16 cellular contexts compared by ENCODE assay signal in the genomic region with DNA sequence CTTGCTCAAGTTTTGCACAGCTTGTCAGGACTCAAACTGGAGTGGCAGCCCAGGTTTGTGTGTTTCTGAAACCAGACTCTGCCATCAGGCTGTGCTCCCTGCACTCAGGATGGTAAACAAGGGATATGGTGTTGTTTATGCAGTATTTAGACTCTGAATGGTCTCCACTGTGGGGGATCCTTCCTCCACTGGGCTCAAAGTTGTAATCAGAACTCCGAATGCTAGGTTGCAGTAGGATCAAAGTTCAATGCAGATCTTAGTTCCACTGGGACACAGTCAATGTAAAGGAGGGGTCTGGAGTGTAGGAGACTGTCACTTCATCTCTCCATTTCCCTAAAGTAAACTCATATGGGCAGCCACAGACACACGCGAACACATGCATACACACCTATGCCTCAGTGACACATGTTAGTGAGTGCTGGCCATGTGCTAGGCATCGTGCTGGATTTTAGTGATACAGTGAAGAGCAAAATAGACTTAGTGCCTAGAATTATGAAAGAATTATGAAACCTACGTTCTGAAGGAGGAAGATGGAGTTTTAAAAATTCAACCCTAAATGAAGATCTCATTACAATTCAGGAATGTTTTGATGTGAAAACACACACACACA. TPM values are rescaled to one million over a fixed set of nuclear protein-coding genes. Genes with fewer than 3 reads are reported as not detected.
"Had no signal": no experiment of that assay in that cellular context is flagged by ENCODE, and none has a peak within 500 bp of the region (broad histone marks: within the 10 kb centered on the region; RNA-seq: fewer than 3 reads in every experiment).

No MANE protein-coding gene starts in this region.

- H3K27me3 Mint-ChIP-seq: activated CD4-positive, alpha-beta memory T cell treated with anti-CD3 and anti-CD28 coated beads for 36 hours had no signal

- H3K4me1 ChIP-seq: parathyroid adenoma, tibial nerve had no signal

- H3K4me3 ChIP-seq: cardiac muscle cell, lower lobe of right lung, tibial nerve had no signal

- DNase-seq: activated CD4-positive, alpha-beta memory T cell treated with anti-CD3 and anti-CD28 coated beads for 36 hours; activated CD8-positive, alpha-beta memory T cell treated with anti-CD3 and anti-CD28 coated beads, Interleukin-2, amount 50 U/mL, for 4 hours; activated effector memory CD4-positive, alpha-beta T cell treated with anti-CD3 and anti-CD28 coated beads, Interleukin-2, amount 50 U/mL, for 16 hours; glutamatergic neuron; left cardiac atrium; lower lobe of right lung; midbrain; retina; SK-N-SH; stimulated activated CD4-positive, alpha-beta T cell treated with anti-CD3 and anti-CD28 coated beads, Interleukin-15, amount 100 ng/mL, for 24 hours; stimulated activated CD4-positive, alpha-beta T cell treated with anti-CD3 and anti-CD28 coated beads, Interleukin-4, amount 100 ng/mL, for 4 hours; T-helper 2 cell had no signal

- H3K4me3 Mint-ChIP-seq: activated CD4-positive, alpha-beta memory T cell treated with anti-CD3 and anti-CD28 coated beads for 36 hours had no signal

- H3K27ac ChIP-seq: cardiac muscle cell, lower lobe of right lung, parathyroid adenoma, tibial nerve had no signal

- H3K36me3 ChIP-seq: cardiac muscle cell had no signal

- H3K9me3 ChIP-seq: SK-N-SH had no signal

- H3K27me3 ChIP-seq: tibial nerve had no signal

- H3K27ac Mint-ChIP-seq: activated CD4-positive, alpha-beta memory T cell treated with anti-CD3 and anti-CD28 coated beads for 36 hours had no signal

- ATAC-seq: esophagus mucosa, left cardiac atrium, lower lobe of right lung had no signal

RNA-seq across cellular contexts. Expression of gene IL1RL1, which starts 50.4 kb away (rescaled TPM):
- total RNA-seq: cardiac muscle cell had no signal
